ENCODE assay signal across 1 cellular context in the genomic region with DNA sequence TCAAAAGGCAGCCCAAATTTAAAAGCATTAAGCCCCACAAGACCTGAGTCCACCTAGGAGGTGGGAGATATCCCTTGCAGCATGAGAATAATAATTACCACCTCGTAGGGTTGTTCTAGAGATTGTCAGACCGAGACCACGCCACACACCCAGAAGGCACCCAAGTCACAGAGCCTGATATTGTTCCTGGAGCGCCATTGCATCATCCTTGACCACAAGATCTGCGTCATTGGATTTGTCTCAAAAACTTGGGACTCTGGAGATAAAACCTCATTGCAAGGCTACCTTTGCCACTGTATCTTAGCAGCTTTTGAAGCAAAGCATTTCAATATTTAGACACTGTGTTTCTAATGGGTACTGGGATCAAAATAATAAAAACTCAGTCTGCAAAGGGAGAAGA.
TF ChIP-seq lines count a peak whose summit lies in the region.

No MANE protein-coding gene starts in this region.

TF ChIP-seq in HCT116, 20 proteins besides CTCF, POLR2A, EP300 and RAD21 (continued from another document):
- TF ChIP-seq, protein P1, sequence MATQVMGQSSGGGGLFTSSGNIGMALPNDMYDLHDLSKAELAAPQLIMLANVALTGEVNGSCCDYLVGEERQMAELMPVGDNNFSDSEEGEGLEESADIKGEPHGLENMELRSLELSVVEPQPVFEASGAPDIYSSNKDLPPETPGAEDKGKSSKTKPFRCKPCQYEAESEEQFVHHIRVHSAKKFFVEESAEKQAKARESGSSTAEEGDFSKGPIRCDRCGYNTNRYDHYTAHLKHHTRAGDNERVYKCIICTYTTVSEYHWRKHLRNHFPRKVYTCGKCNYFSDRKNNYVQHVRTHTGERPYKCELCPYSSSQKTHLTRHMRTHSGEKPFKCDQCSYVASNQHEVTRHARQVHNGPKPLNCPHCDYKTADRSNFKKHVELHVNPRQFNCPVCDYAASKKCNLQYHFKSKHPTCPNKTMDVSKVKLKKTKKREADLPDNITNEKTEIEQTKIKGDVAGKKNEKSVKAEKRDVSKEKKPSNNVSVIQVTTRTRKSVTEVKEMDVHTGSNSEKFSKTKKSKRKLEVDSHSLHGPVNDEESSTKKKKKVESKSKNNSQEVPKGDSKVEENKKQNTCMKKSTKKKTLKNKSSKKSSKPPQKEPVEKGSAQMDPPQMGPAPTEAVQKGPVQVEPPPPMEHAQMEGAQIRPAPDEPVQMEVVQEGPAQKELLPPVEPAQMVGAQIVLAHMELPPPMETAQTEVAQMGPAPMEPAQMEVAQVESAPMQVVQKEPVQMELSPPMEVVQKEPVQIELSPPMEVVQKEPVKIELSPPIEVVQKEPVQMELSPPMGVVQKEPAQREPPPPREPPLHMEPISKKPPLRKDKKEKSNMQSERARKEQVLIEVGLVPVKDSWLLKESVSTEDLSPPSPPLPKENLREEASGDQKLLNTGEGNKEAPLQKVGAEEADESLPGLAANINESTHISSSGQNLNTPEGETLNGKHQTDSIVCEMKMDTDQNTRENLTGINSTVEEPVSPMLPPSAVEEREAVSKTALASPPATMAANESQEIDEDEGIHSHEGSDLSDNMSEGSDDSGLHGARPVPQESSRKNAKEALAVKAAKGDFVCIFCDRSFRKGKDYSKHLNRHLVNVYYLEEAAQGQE (IDR thresholded peaks at IDR 0.05; ENCODE audit: low read depth): no peak
- TF ChIP-seq CEBPB (IDR thresholded peaks at IDR 0.05; ENCODE audit: low read depth): peak; percentile 83
- no peak for TF ChIP-seq FOSL1 (IDR thresholded peaks at IDR 0.05; ENCODE audit: low read depth)
TF ChIP-seq in HCT116: peak in this region for 1.
